ENCODE assay signal across 8 cellular contexts in genomic region chr20:31720486-31721407, GRCh38. TPM values are rescaled to one million over a fixed set of nuclear protein-coding genes. Genes with fewer than 3 reads are reported as not detected.
DNase-seq lines count a peak whose midpoint lies in the region; ATAC-seq, FAIRE-seq and TF ChIP-seq lines count a peak whose summit lies in the region.

No MANE protein-coding gene starts in this region.

- H3K9me2 ChIP-seq in HCT116 (ENCODE audit: insufficient read depth): no peaks in the 10 kb centered on the region

- TF ChIP-seq CTCF in HCT116 (IDR thresholded peaks at IDR 0.05 in 2 of 3, conservative IDR thresholded peaks at IDR 0.05 in 1 of 3; ENCODE audit: borderline replicate concordance in 1 of 3, insufficient read depth in 1 of 3, low read depth in 2 of 3, low read length in 2 of 3): no peak

- FAIRE-seq in small intestine (lab: Jason Lieb, UNC): no peak

- no peak overlapping the region for H2AFZ ChIP-seq in HCT116 (ENCODE audit: low read depth, low read length, poor library complexity, severe bottlenecking)

- peaks cover 31 to 55% (median 40%) of the 10 kb centered on the region in 11 experiments for H3K36me3 ChIP-seq in BLaER1 treated with 17β-estradiol and CSF1 and Interleukin-3, amounts not matched to agents 10 nM and 100 nM
- H3K36me3 ChIP-seq in HCT116 (ENCODE audit: control insufficient read depth in 1 of 2, insufficient read depth in 2 of 2, low read length in 2 of 2) (peaks cover 5 to 55% of the 10 kb centered on the region in 2 experiments), small intestine (ENCODE audit: control insufficient read depth in 2 of 2, insufficient read depth in 2 of 2, low read length in 2 of 2) (peaks cover 0 to 4% of the 10 kb centered on the region in 2 donors)

- TF ChIP-seq POLR2A in HCT116 (IDR thresholded peaks at IDR 0.05; ENCODE audit: borderline replicate concordance, extremely low read depth, insufficient read depth, insufficient read length): no peak

- H3K4me1 ChIP-seq in BLaER1 treated with 17β-estradiol and CSF1 and Interleukin-3, amounts not matched to agents 10 nM and 100 nM: peaks cover 46 to 71% (median 69%) of the 10 kb centered on the region in 10 experiments
- H3K4me1 ChIP-seq in HCT116 (ENCODE audit: control insufficient read depth in 1 of 2, insufficient read depth in 2 of 2, low read length in 2 of 2) (peaks cover 65 to 81% of the 10 kb centered on the region in 2 experiments), small intestine (ENCODE audit: control insufficient read depth in 2 of 2, insufficient read depth in 1 of 2, low read depth in 1 of 2, low read length in 1 of 2) (peaks cover 8 to 35% of the 10 kb centered on the region in 2 donors)

- peak overlapping the region; percentile 85 to 98 (median 96) for H3K9ac ChIP-seq in BLaER1 treated with 17β-estradiol and CSF1 and Interleukin-3, amounts not matched to agents 10 nM and 100 nM
- H3K9ac ChIP-seq in HCT116 (ENCODE audit: low read length): peak overlapping the region; percentile 96

- peak overlapping the region; percentile 91 to 100 (median 97); a peak in 19 of 22 replicates for H3K27ac ChIP-seq in BLaER1 treated with 17β-estradiol and CSF1 and Interleukin-3, amounts not matched to agents 10 nM and 100 nM
- H3K27ac ChIP-seq in HCT116 (ENCODE audit: low read depth, low read length) (peak overlapping the region; percentile 98), small intestine (ENCODE audit: low read depth in 1 of 2, low read length in 1 of 2) (peak overlapping the region; percentile 99 to 100)

- no peaks in the 10 kb centered on the region for H3K27me3 ChIP-seq in BLaER1 treated with 17β-estradiol and CSF1 and Interleukin-3, amounts not matched to agents 10 nM and 100 nM
- H3K27me3 ChIP-seq in HCT116 (ENCODE audit: insufficient read depth, low read length): no peaks in the 10 kb centered on the region
- no peaks in the 10 kb centered on the region for H3K27me3 ChIP-seq in small intestine (ENCODE audit: control insufficient read depth in 2 of 2, insufficient read depth in 2 of 2, low read length in 2 of 2)

- CTCF ChIA-PET in HCT116 (lab: Charles Lee): interaction anchor here (0.9 to 1.7 kb wide), 4 partner anchors 59 to 108 kb away, joined by 3 to 6 read pairs (median 5); no protein-coding TSS in a partner anchor

- H3K4me2 ChIP-seq in BLaER1 treated with 17β-estradiol and CSF1 and Interleukin-3, amounts not matched to agents 10 nM and 100 nM: peak overlapping the region; percentile 89 to 99 (median 96)
- peak overlapping the region; percentile 94 for H3K4me2 ChIP-seq in HCT116 (ENCODE audit: low read length)

- DNase-seq in HCT116 (ENCODE audit: low read depth, low spot score) (no peak), small intestine (peak; percentile 84), iPS-NIHi7 (ENCODE audit: extremely low spot score) (no peak)
- peak; percentile 20 for DNase-seq in activated effector memory CD4-positive, alpha-beta T cell treated with Interleukin-2 at 50 U/mL for 16 hours

- intact Hi-C loops in HCT116 (cut with micrococcal nuclease): loop anchor here (5.0 kb wide), 1 partner anchor 158 kb away; no protein-coding TSS in a partner anchor

- 2 to 16% (median 3%) methylated on average over 7 of the region's 7 CpGs for WGBS in small intestine, 3 donors

- H3K79me2 ChIP-seq in HCT116 (ENCODE audit: insufficient read depth, low read length): peaks cover 76% of the 10 kb centered on the region

- ATAC-seq in HCT116 (no peak), GM18520 (IDR thresholded peaks at IDR 0.05; ENCODE audit: unreplicated experiment) (no peak), HG03135 (IDR thresholded peaks at IDR 0.05; ENCODE audit: unreplicated experiment) (no peak)

- no peak for TF ChIP-seq RAD21 in HCT116 (IDR thresholded peaks at IDR 0.05; ENCODE audit: low read depth)

- BruUV-seq in HCT116 (replicated peaks; lab: Mats Ljungman, UMichigan): TSS peak; percentile 40

- POLR2A ChIA-PET in HCT116 (lab: Charles Lee): interaction anchor here (0.6 to 4.3 kb wide), 5 partner anchors 8 to 112 kb away, joined by 3 to 33 read pairs (median 4); no protein-coding TSS in a partner anchor

- H3K4me3 ChIP-seq in BLaER1 treated with 17β-estradiol and CSF1 and Interleukin-3, amounts not matched to agents 10 nM and 100 nM: peak overlapping the region; percentile 68 to 90 (median 72)
- H3K4me3 ChIP-seq in HCT116 (replicated peaks in 1 of 2; ENCODE audit: low read depth in 1 of 2, low read length in 2 of 2): peak overlapping the region; percentile 82 to 87
- peak overlapping the region; percentile 82 for H3K4me3 ChIP-seq in iPS-11a (ENCODE audit: low read depth, low read length)
- H3K4me3 ChIP-seq in small intestine (ENCODE audit: low read depth in 1 of 2, low read length in 2 of 2): peak overlapping the region; percentile 31 to 93

- RAD21 ChIA-PET in HCT116 (lab: Charles Lee; ENCODE audit: low non-redundant PET in 1 of 2, low total read pairs in 2 of 2, uncharacterized antibody in 2 of 2, unreplicated experiment in 2 of 2): interaction anchor here (0.5 to 1.7 kb wide), 3 partner anchors 59 to 148 kb away, joined by 3 to 5 read pairs (median 4); no protein-coding TSS in a partner anchor

- H4K20me1 ChIP-seq in BLaER1 treated with 17β-estradiol and CSF1 and Interleukin-3, amounts not matched to agents 10 nM and 100 nM: peaks cover 3 to 48% (median 39%) of the 10 kb centered on the region in 11 experiments; a peak in 14 of 22 replicates
- no peaks in the 10 kb centered on the region for H4K20me1 ChIP-seq in HCT116 (ENCODE audit: insufficient read depth)

- H3K9me3 ChIP-seq in BLaER1 treated with 17β-estradiol and CSF1 and Interleukin-3, amounts not matched to agents 10 nM and 100 nM (replicated peaks in 1 of 11): no peaks in the 10 kb centered on the region
- H3K9me3 ChIP-seq in HCT116 (ENCODE audit: control insufficient read depth in 1 of 2, insufficient read depth in 1 of 2, low read depth in 1 of 2, low read length in 2 of 2) (no peaks in the 10 kb centered on the region), small intestine (ENCODE audit: control insufficient read depth, low read depth) (no peaks in the 10 kb centered on the region)

TF ChIP-seq in HCT116, 20 proteins besides CTCF, POLR2A, EP300 and RAD21:
- 0 out of 2 replicates have a peak, but pooled peaks have one; percentile 26 for TF ChIP-seq POLR2AphosphoS5 (IDR thresholded peaks at IDR 0.05; ENCODE audit: low read depth, low read length)
- no peak for TF ChIP-seq CEBPB (IDR thresholded peaks at IDR 0.05; ENCODE audit: low read depth)
- no peak for TF ChIP-seq YY1 (IDR thresholded peaks at IDR 0.05; ENCODE audit: extremely low read depth, insufficient replicate concordance, low read depth, low read length)

RNA-seq across cellular contexts. Expression of gene BCL2L1, which starts 1.9 kb away (rescaled TPM):
- total RNA-seq in HCT116 (2021; ENCODE audit: unreplicated experiment): 226 TPM
- polyA plus RNA-seq in HCT116 (2012): 186 and 209 TPM in 2 replicates
- 100 to 1,000 TPM in 1 of 3 donors, 10 to 100 TPM in 2; 79.7 to 160 (median 92.8) TPM for polyA plus RNA-seq in small intestine

RNA-seq across cellular contexts. Expression of gene TPX2, which starts 18.3 kb away (rescaled TPM):
- total RNA-seq in HCT116 (2021; ENCODE audit: unreplicated experiment): 163 TPM
- 94.9 and 129 TPM in 2 replicates for polyA plus RNA-seq in HCT116 (2012)
- 10 to 100 TPM in 1 of 3 donors, 1 to 10 TPM in 1, under 1 TPM in 1; 0.81 to 27.8 (median 2.5) TPM for polyA plus RNA-seq in small intestine

Comparison
In these comparisons a context has a peak if more than half of its experiments do, and no peak if none do; other contexts are left out.
1. DNase-seq: peak in activated effector memory CD4-positive, alpha-beta T cell treated with Interleukin-2 at 50 U/mL for 16 hours (single experiment) and small intestine (single experiment); none in HCT116 (single experiment) and iPS-NIHi7 (single experiment).
2. Peak in every context shown above with its lines, with median percentiles within 50 percentile points of each other: H3K27ac ChIP-seq and H3K4me3 ChIP-seq.